8 cellular contexts compared by ENCODE assay signal in genomic region chr1:40877681-40878080, GRCh38. TPM values are rescaled to one million over a fixed set of nuclear protein-coding genes. Genes with fewer than 3 reads are reported as not detected.
DNase-seq lines count a peak whose midpoint lies in the region; ATAC-seq and TF ChIP-seq lines count a peak whose summit lies in the region.

No MANE protein-coding gene starts in this region.

- dilution Hi-C loops in IMR-90 (cut with HindIII; ENCODE audit: low sequenced_read_pairs, unreplicated experiment): no loop called here

- peak overlapping the region; percentile 99 for H2BK120ac ChIP-seq in IMR-90 (ENCODE audit: low read depth, low read length)

- H3K79me1 ChIP-seq in IMR-90 (ENCODE audit: low read depth in 1 of 2, low read length in 2 of 2): no peaks in the 10 kb centered on the region; a peak in 2 of 4 replicates

- H3K4me2 ChIP-seq in BLaER1: peak overlapping the region; percentile 58
- no peak overlapping the region for H3K4me2 ChIP-seq in IMR-90 (ENCODE audit: low read depth, low read length)

- H3K27me3 Mint-ChIP-seq in stimulated activated memory B cell treated with anti-CD40 and anti-IgM and Interleukin-4, amounts not matched to agents 10 μg/mL and 1 μg/mL and 100 μg/mL, for 72 hours: peaks cover 47% of the 10 kb centered on the region

- peak overlapping the region; percentile 87 for H2AK5ac ChIP-seq in IMR-90 (ENCODE audit: low read depth, low read length)

- H3K4me1 Mint-ChIP-seq in stimulated activated memory B cell treated with anti-CD40 and anti-IgM and Interleukin-4, amounts not matched to agents 10 μg/mL and 1 μg/mL and 100 μg/mL, for 72 hours: peaks cover 5% of the 10 kb centered on the region

- H3K9me3 Mint-ChIP-seq in stimulated activated memory B cell treated with anti-CD40 and anti-IgM and Interleukin-4, amounts not matched to agents 10 μg/mL and 1 μg/mL and 100 μg/mL, for 72 hours: peaks cover 5% of the 10 kb centered on the region

- TF ChIP-seq CTCF in IMR-90 (conservative IDR thresholded peaks at IDR 0.05; ENCODE audit: low read depth, low read length): no peak
- TF ChIP-seq CTCF in left ventricle myocardium inferior (IDR thresholded peaks at IDR 0.05; ENCODE audit: borderline replicate concordance): no peak

- H4K91ac ChIP-seq in IMR-90 (ENCODE audit: insufficient read depth, low read depth, low read length): peak overlapping the region; percentile 98

- peak; percentile 78 for ATAC-seq in IMR-90 (ENCODE audit: low read depth)
- ATAC-seq in stimulated activated memory B cell treated with anti-CD40 and anti-IgM and Interleukin-4, amounts not matched to agents 10 μg/mL and 1 μg/mL and 100 μg/mL, for 72 hours: no peak

- CTCF ChIA-PET in IMR-90 (lab: Yijun Ruan, JAX): interaction anchor here (0.6 to 1.4 kb wide), 2 partner anchors 15 to 1768 kb away, joined by 4 to 6 read pairs; partner anchors contain the start of gene CITED4

- DNase-seq in IMR-90 (peak; percentile 91), left ventricle myocardium inferior (peak; percentile 52), HAP-1 (ENCODE audit: low spot score in 2 of 2) (no peak), middle frontal gyrus (ENCODE audit: extremely low spot score, low spot score) (no peak)
- peak; percentile 33 to 47 for DNase-seq in activated CD4-positive, alpha-beta T cell treated with anti-CD3 and anti-CD28 coated beads, Interleukin-2, amount 50 U/mL, for 48 hours
- DNase-seq in stimulated activated CD8-positive, alpha-beta memory T cell treated with anti-CD3 and anti-CD28 coated beads, Interleukin-4, amount 100 ng/mL, for 48 hours: peak; percentile 36

- H3K4me3 ChIP-seq in BLaER1 (no peak overlapping the region), IMR-90 (ENCODE audit: insufficient read depth, low read depth, low read length) (no peak overlapping the region), left ventricle myocardium inferior (no peak overlapping the region), HAP-1 (no peak overlapping the region)

- TF ChIP-seq POLR2A in IMR-90 (IDR thresholded peaks at IDR 0.05; ENCODE audit: low read depth, low read length): no peak

- peak overlapping the region; percentile 93 for H2AFZ ChIP-seq in IMR-90 (replicated peaks; ENCODE audit: low read length, poor library complexity)

- POLR2A ChIA-PET in IMR-90 (lab: Charles Lee; ENCODE audit: unreplicated experiment): no interaction called here

- H3K14ac ChIP-seq in IMR-90 (replicated peaks; ENCODE audit: low read depth, low read length): peak overlapping the region; percentile 99

- H3K36me3 ChIP-seq in BLaER1 (no peaks in the 10 kb centered on the region), IMR-90 (ENCODE audit: control insufficient read depth, insufficient read depth, low read length) (no peaks in the 10 kb centered on the region), left ventricle myocardium inferior (no peaks in the 10 kb centered on the region), HAP-1 (replicated peaks) (no peaks in the 10 kb centered on the region)

- peak overlapping the region; percentile 99 for H2BK20ac ChIP-seq in IMR-90 (ENCODE audit: low read depth, low read length)

- H3K4ac ChIP-seq in IMR-90 (ENCODE audit: low read depth, low read length): peak overlapping the region; percentile 99

- peak overlapping the region; percentile 45 to 97 for H4K8ac ChIP-seq in IMR-90 (ENCODE audit: low read depth in 2 of 2, low read length in 2 of 2)

- no CpG with 5 or more reads among the region's 4 CpGs for WGBS in IMR-90 (ENCODE audit: extremely low coverage in 2 of 2, insufficient read length in 1 of 2), 2 experiments

- no TSS peak for BruUV-seq in IMR-90 (replicated peaks; lab: Mats Ljungman, UMichigan)

- H3K4me3 Mint-ChIP-seq in stimulated activated memory B cell treated with anti-CD40 and anti-IgM and Interleukin-4, amounts not matched to agents 10 μg/mL and 1 μg/mL and 100 μg/mL, for 72 hours: no peak overlapping the region

- peak overlapping the region; percentile 89 for H4K5ac ChIP-seq in IMR-90 (ENCODE audit: low read depth, low read length)

- H2BK15ac ChIP-seq in IMR-90 (ENCODE audit: low read depth, low read length): peak overlapping the region; percentile 93

- peak overlapping the region; percentile 88 for H2AK9ac ChIP-seq in IMR-90 (replicated peaks; ENCODE audit: low read depth, low read length, poor library complexity)

- peak overlapping the region; percentile 63 for H3K56ac ChIP-seq in IMR-90 (ENCODE audit: extremely low read depth, insufficient read depth, low read length)

- intact Hi-C loops in IMR-90 (cut with micrococcal nuclease): no loop called here
- intact Hi-C loops in left ventricle myocardium inferior (cut with micrococcal nuclease): no loop called here

- peak overlapping the region; percentile 82 for H3K18ac ChIP-seq in IMR-90 (ENCODE audit: low read depth, low read length)

- H4K20me1 ChIP-seq in BLaER1: no peaks in the 10 kb centered on the region
- H4K20me1 ChIP-seq in IMR-90 (ENCODE audit: insufficient read depth, low read length): no peaks in the 10 kb centered on the region

- no peak overlapping the region for H3K27ac Mint-ChIP-seq in stimulated activated memory B cell treated with anti-CD40 and anti-IgM and Interleukin-4, amounts not matched to agents 10 μg/mL and 1 μg/mL and 100 μg/mL, for 72 hours

- in situ Hi-C loops in IMR-90 (cut with MboI; ENCODE audit: low sequenced_read_pairs): no loop called here
- in situ Hi-C loops in HAP-1 (cut with MboI; ENCODE audit: low sequenced_read_pairs): no loop called here

- H3K27me3 ChIP-seq in BLaER1: no peaks in the 10 kb centered on the region
- H3K27me3 ChIP-seq in IMR-90 (ENCODE audit: control insufficient read depth, insufficient read depth, low read length): no peaks in the 10 kb centered on the region
- H3K27me3 ChIP-seq in left ventricle myocardium inferior (ENCODE audit: low read depth): peaks cover 4% of the 10 kb centered on the region
- no peaks in the 10 kb centered on the region for H3K27me3 ChIP-seq in HAP-1 (ENCODE audit: low read depth)

- H3K4me1 ChIP-seq in BLaER1 (peaks cover 30% of the 10 kb centered on the region), IMR-90 (ENCODE audit: control insufficient read depth, insufficient read depth, low read length) (peaks cover 13% of the 10 kb centered on the region), left ventricle myocardium inferior (peaks cover 39% of the 10 kb centered on the region), HAP-1 (no peaks in the 10 kb centered on the region)

- no peak overlapping the region; the same call in 1 of the 2 replicates for H3K9ac ChIP-seq in BLaER1
- H3K9ac ChIP-seq in IMR-90 (ENCODE audit: low read depth, low read length): peak overlapping the region; percentile 62; the same call in 1 of the 2 replicates

- peak overlapping the region; percentile 88; the same call in 1 of the 2 replicates for H3K23ac ChIP-seq in IMR-90 (ENCODE audit: low read depth, low read length)

- H3K9me3 ChIP-seq in BLaER1 (peaks cover 11% of the 10 kb centered on the region; the same call in 1 of the 2 replicates), IMR-90 (ENCODE audit: control insufficient read depth, insufficient read depth, low read length) (peaks cover 4% of the 10 kb centered on the region; the same call in 1 of the 2 replicates), left ventricle myocardium inferior (replicated peaks) (peaks cover 11% of the 10 kb centered on the region), HAP-1 (no peaks in the 10 kb centered on the region)

- TF ChIP-seq RAD21 in IMR-90 (IDR thresholded peaks at IDR 0.05; ENCODE audit: low read length): no peak

- H2BK5ac ChIP-seq in IMR-90 (ENCODE audit: low read depth, low read length, poor library complexity, severe bottlenecking): peak overlapping the region; percentile 97

- H3K27ac ChIP-seq in BLaER1: peak overlapping the region; percentile 33; the same call in 1 of the 2 replicates
- peak overlapping the region; percentile 45 for H3K27ac ChIP-seq in IMR-90 (ENCODE audit: insufficient read depth, low read length)
- peak overlapping the region; percentile 59 for H3K27ac ChIP-seq in left ventricle myocardium inferior (replicated peaks)

- H3K9me1 ChIP-seq in IMR-90 (ENCODE audit: insufficient read depth, low read length): peaks cover 31% of the 10 kb centered on the region

- H3K36me3 Mint-ChIP-seq in stimulated activated memory B cell treated with anti-CD40 and anti-IgM and Interleukin-4, amounts not matched to agents 10 μg/mL and 1 μg/mL and 100 μg/mL, for 72 hours: no peaks in the 10 kb centered on the region

TF ChIP-seq in IMR-90, 13 proteins besides CTCF, POLR2A, EP300 and RAD21 (continues in another document):
- TF ChIP-seq MXI1 (IDR thresholded peaks at IDR 0.05; ENCODE audit: borderline replicate concordance, low read depth, low read length) (no peak), MAFK (IDR thresholded peaks at IDR 0.05; ENCODE audit: low read depth, low read length) (no peak), FOS (IDR thresholded peaks at IDR 0.05; ENCODE audit: low read depth, low read length) (no peak), BHLHE40 (IDR thresholded peaks at IDR 0.05; ENCODE audit: low read depth, low read length) (peak; percentile 42; the same call in 1 of the 2 replicates), SMC3 (IDR thresholded peaks at IDR 0.05; ENCODE audit: low read depth, low read length) (no peak), ELK1 (IDR thresholded peaks at IDR 0.05; ENCODE audit: borderline replicate concordance, low read depth, low read length) (no peak), CEBPB (IDR thresholded peaks at IDR 0.05; ENCODE audit: low read depth, low read length) (no peak), RFX5 (IDR thresholded peaks at IDR 0.05; ENCODE audit: low read depth, low read length) (no peak), CHD1 (IDR thresholded peaks at IDR 0.05; ENCODE audit: low read depth, low read length) (no peak), MAZ (IDR thresholded peaks at IDR 0.05; ENCODE audit: borderline replicate concordance, low read depth, low read length) (peak; percentile 63; the same call in 1 of the 2 replicates)

RNA-seq across cellular contexts. Expression of gene CITED4, which starts 15.5 kb away (rescaled TPM):
- total RNA-seq in IMR-90 (2012; rRNA removed) (under 0.01 and 0.28 TPM in 2 replicates), left ventricle myocardium inferior (24.4 TPM)
- 1.6 and 2.2 TPM in 2 replicates for polyA plus RNA-seq in IMR-90 (2012; rRNA removed)
- polyA plus RNA-seq in IMR-90 (2012; cell fraction: cytosol; rRNA removed): 1.7 and 7.4 TPM in 2 replicates
- 1.2 and 3.1 TPM in 2 replicates for polyA plus RNA-seq in IMR-90 (2012; cell fraction: nucleus; rRNA removed; ENCODE audit: low replicate concordance)

Comparison
In these comparisons a context has a peak if more than half of its experiments do, and no peak if none do; other contexts are left out.
1. DNase-seq: peak in IMR-90 (single experiment), activated CD4-positive, alpha-beta T cell treated with anti-CD3 and anti-CD28 coated beads, Interleukin-2, amount 50 U/mL, for 48 hours (2 of 2), left ventricle myocardium inferior (single experiment) and stimulated activated CD8-positive, alpha-beta memory T cell treated with anti-CD3 and anti-CD28 coated beads, Interleukin-4, amount 100 ng/mL, for 48 hours (single experiment); none in HAP-1 (0 of 2) and middle frontal gyrus (single experiment).
2. RNA of gene CITED4, which starts 15.5 kb away (total RNA-seq): 24.4 TPM in left ventricle myocardium inferior (single experiment); under 0.01 to 0.28 TPM in IMR-90; every median in the first group is over 10 times any median in the second.
3. Peak in every context shown above with its lines, with median percentiles within 50 percentile points of each other: H3K27ac ChIP-seq.